ENCODE assay signal across 8 cellular contexts in genomic region chr2:73212448-73213176, GRCh38. TPM values are rescaled to one million over a fixed set of nuclear protein-coding genes. Genes with fewer than 3 reads are reported as not detected.
DNase-seq lines count a peak whose midpoint lies in the region; ATAC-seq, FAIRE-seq and TF ChIP-seq lines count a peak whose summit lies in the region.

No MANE protein-coding gene starts in this region.

- no peaks in the 10 kb centered on the region for H3K36me3 Mint-ChIP-seq in activated naive CD8-positive, alpha-beta T cell treated with anti-CD3 and anti-CD28 coated beads, Interleukin-2, amount 50 U/mL, for 24 hours (ENCODE audit: low read depth)

- no peak for TF ChIP-seq POLR2A in GM12892 (IDR thresholded peaks at IDR 0.05; ENCODE audit: low read depth, low read length)

- intact Hi-C loops in heart right ventricle (cut with DNase I), result loop anchor here in 2 of 10 donors (1.0 to 5.0 kb wide), 2 partner anchors 35 kb away; no protein-coding TSS in a partner anchor

- 57 to 59% methylated on average over 20 of the region's 20 CpGs for WGBS in heart right ventricle, 2 donors

- H3K36me3 ChIP-seq in SU-DHL-6 (ENCODE audit: low read length) (no peaks in the 10 kb centered on the region), heart right ventricle (no peaks in the 10 kb centered on the region)

- no peak overlapping the region for H3K4me3 Mint-ChIP-seq in activated naive CD8-positive, alpha-beta T cell treated with anti-CD3 and anti-CD28 coated beads, Interleukin-2, amount 50 U/mL, for 24 hours

- peaks cover 33% of the 10 kb centered on the region for H3K79me2 ChIP-seq in SU-DHL-6 (ENCODE audit: insufficient read depth, low read length)

- peak overlapping the region; percentile 9 for H3K4me2 ChIP-seq in SU-DHL-6 (ENCODE audit: low read depth, low read length, poor library complexity, severe bottlenecking)

- no peak overlapping the region for H3K27ac ChIP-seq in SU-DHL-6 (ENCODE audit: low read depth, low read length)
- H3K27ac ChIP-seq in heart right ventricle, result no peak overlapping the region

- no peaks in the 10 kb centered on the region for H3F3A ChIP-seq in SU-DHL-6 (ENCODE audit: insufficient read depth)

- no peak overlapping the region for H3K9ac ChIP-seq in SU-DHL-6 (ENCODE audit: low read length)

- no peak overlapping the region for H2AFZ ChIP-seq in SU-DHL-6 (ENCODE audit: low read depth, low read length, severe bottlenecking)

- H3K27ac Mint-ChIP-seq in activated naive CD8-positive, alpha-beta T cell treated with anti-CD3 and anti-CD28 coated beads, Interleukin-2, amount 50 U/mL, for 24 hours, result no peak overlapping the region

- peaks cover 0 to 26% (median 21%) of the 10 kb centered on the region in 9 donors for H3K4me1 ChIP-seq in heart right ventricle

- no peaks in the 10 kb centered on the region for H3K9me2 ChIP-seq in SU-DHL-6 (replicated peaks; ENCODE audit: insufficient read depth, low read length)

- H4K20me1 ChIP-seq in SU-DHL-6 (ENCODE audit: low read depth, low read length), result no peaks in the 10 kb centered on the region

- FAIRE-seq in GM12892 (lab: Jason Lieb, UNC), result peak; percentile 36

- peak; percentile 88 for TF ChIP-seq CTCF in SU-DHL-6 (IDR thresholded peaks at IDR 0.05; ENCODE audit: insufficient read depth, low read length, poor library complexity, severe bottlenecking)
- TF ChIP-seq CTCF in heart right ventricle (IDR thresholded peaks at IDR 0.05), result peak; percentile 73 to 96 (median 88)

- ATAC-seq in HG02763 (IDR thresholded peaks at IDR 0.05; ENCODE audit: unreplicated experiment) (peak; percentile 64), heart right ventricle (peak; percentile 57 to 77 (median 70))
- ATAC-seq in activated naive CD8-positive, alpha-beta T cell treated with anti-CD3 and anti-CD28 coated beads, Interleukin-2, amount 50 U/mL, for 24 hours, result peak; percentile 84

- peaks cover 7% of the 10 kb centered on the region for H3K27me3 Mint-ChIP-seq in activated naive CD8-positive, alpha-beta T cell treated with anti-CD3 and anti-CD28 coated beads, Interleukin-2, amount 50 U/mL, for 24 hours

- H3K4me1 Mint-ChIP-seq in activated naive CD8-positive, alpha-beta T cell treated with anti-CD3 and anti-CD28 coated beads, Interleukin-2, amount 50 U/mL, for 24 hours, result peaks cover 33% of the 10 kb centered on the region

- DNase-seq in GM12892 (ENCODE audit: insufficient read length) (peak; percentile 68), NCI-H1417 (lab: John Stamatoyannopoulos, UW) (peak; percentile 27 to 80 (median 69)), heart right ventricle (peak; percentile 47 to 69), retina (peak; percentile 83), cortex of kidney (lab: John Stamatoyannopoulos, UW) (no peak)
- DNase-seq in activated naive CD8-positive, alpha-beta T cell treated with anti-CD3 and anti-CD28 coated beads, Interleukin-2, amount 50 U/mL, for 24 hours, result peak; percentile 83

- H3K9me3 ChIP-seq in SU-DHL-6 (ENCODE audit: insufficient read depth, low read length), result no peaks in the 10 kb centered on the region
- no peaks in the 10 kb centered on the region for H3K9me3 ChIP-seq in heart right ventricle

- H3K27me3 ChIP-seq in SU-DHL-6 (ENCODE audit: low read length) (no peaks in the 10 kb centered on the region), heart right ventricle (no peaks in the 10 kb centered on the region)

- H3K9me3 Mint-ChIP-seq in activated naive CD8-positive, alpha-beta T cell treated with anti-CD3 and anti-CD28 coated beads, Interleukin-2, amount 50 U/mL, for 24 hours, result no peaks in the 10 kb centered on the region

- H3K4me3 ChIP-seq in SU-DHL-6 (ENCODE audit: insufficient read depth, low read length, poor library complexity, severe bottlenecking), result no peak overlapping the region
- H3K4me3 ChIP-seq in heart right ventricle, result no peak overlapping the region

RNA-seq across cellular contexts. Expression of gene SMYD5, which starts 1.4 kb away (rescaled TPM):
- 26.9 TPM for polyA plus RNA-seq in GM12892 (2012; ENCODE audit: missing spikeins)
- total RNA-seq in heart right ventricle, result 10 to 100 TPM; 13.3 to 22.7 (median 17.5) TPM
- 10 to 100 TPM; 17.0 to 17.9 TPM for polyA plus RNA-seq in heart right ventricle

RNA-seq across cellular contexts. Expression of gene NOTO, which starts 10.2 kb away (rescaled TPM):
- polyA plus RNA-seq in GM12892 (2012; ENCODE audit: missing spikeins), result not detected
- not detected for total RNA-seq in heart right ventricle
- polyA plus RNA-seq in heart right ventricle, result not detected

RNA-seq across cellular contexts. Expression of gene PRADC1, which starts 20.4 kb away (rescaled TPM):
- polyA plus RNA-seq in GM12892 (2012; ENCODE audit: missing spikeins), result 9.5 TPM
- total RNA-seq in heart right ventricle, result 10 to 100 TPM; 61.2 to 96.5 (median 76.6) TPM
- 100 to 1,000 TPM; 109 to 221 TPM for polyA plus RNA-seq in heart right ventricle

RNA-seq across cellular contexts. Expression of gene CCT7, which starts 21.5 kb away (rescaled TPM):
- 400 TPM for polyA plus RNA-seq in GM12892 (2012; ENCODE audit: missing spikeins)
- 100 to 1,000 TPM; 162 to 213 (median 177) TPM for total RNA-seq in heart right ventricle
- polyA plus RNA-seq in heart right ventricle, result 100 to 1,000 TPM; 209 to 332 TPM
